8 cellular contexts compared by ENCODE assay signal in the genomic region with DNA sequence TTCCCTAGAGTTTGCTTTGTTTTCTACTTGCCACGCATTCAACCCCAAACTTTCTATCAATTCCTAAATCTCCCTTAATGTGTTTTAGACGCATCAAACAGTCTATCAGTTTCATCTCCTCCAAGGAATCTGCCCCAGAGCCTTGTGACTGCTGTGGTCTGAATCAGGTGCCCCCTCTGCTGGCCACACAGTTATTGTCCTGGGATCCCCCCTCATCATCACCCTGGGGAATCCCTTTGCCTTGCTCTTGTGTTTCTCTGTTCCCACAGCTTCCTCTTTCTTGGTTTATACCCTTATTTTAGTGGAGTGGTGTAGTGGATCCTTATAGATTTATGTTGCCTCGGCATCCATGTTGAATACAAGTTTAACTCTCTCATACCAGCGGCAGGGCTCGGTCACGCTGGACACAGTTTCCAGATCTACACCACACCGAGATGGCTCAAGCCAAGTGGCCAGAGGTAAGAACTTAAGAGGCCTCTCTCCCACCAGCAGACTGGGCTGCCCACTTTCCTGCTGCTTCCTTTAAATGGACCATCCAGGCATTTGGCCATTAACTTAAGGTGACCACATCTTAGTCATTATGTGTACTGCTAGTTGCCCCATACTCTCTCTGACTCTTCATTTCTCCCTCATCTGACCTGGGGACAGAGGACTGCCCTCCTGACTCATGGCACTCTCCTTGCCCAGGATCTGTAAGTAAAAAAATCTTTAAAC. TPM values are rescaled to one million over a fixed set of nuclear protein-coding genes. Genes with fewer than 3 reads are reported as not detected.
DNase-seq lines count a peak whose midpoint lies in the region; ATAC-seq and TF ChIP-seq lines count a peak whose summit lies in the region.

No MANE protein-coding gene starts in this region.

- H3K27me3 ChIP-seq in KMS-11 (ENCODE audit: insufficient read depth, low read depth) (no peaks in the 10 kb centered on the region), lung (ENCODE audit: control insufficient read depth, insufficient read depth) (no peaks in the 10 kb centered on the region)

- H3K27ac Mint-ChIP-seq in central memory CD8-positive, alpha-beta T cell (ENCODE audit: low read depth): no peak overlapping the region

- peaks cover 2% of the 10 kb centered on the region for H3K36me3 Mint-ChIP-seq in central memory CD8-positive, alpha-beta T cell (ENCODE audit: insufficient read depth)

- peak; percentile 43 for DNase-seq in NCI-H748 (lab: John Stamatoyannopoulos, UW; ENCODE audit: unreplicated experiment)
- no peak for DNase-seq in NCI-H748 treated with DMSO at 0.1 percent for 48 hours (lab: John Stamatoyannopoulos, UW)
- DNase-seq in central memory CD8-positive, alpha-beta T cell (ENCODE audit: low spot score in 2 of 2): peak in 1 of 2 donors; percentile 41
- peak; percentile 50 for DNase-seq in lung (ENCODE audit: low spot score)
- peak; percentile 40 for DNase-seq in stimulated activated CD8-positive, alpha-beta memory T cell treated with anti-CD3 and anti-CD28 coated beads, Interleukin-7, amount 100 ng/mL, for 24 hours (ENCODE audit: low read depth)

- peaks cover 25% of the 10 kb centered on the region for H3K4me1 ChIP-seq in KMS-11 (ENCODE audit: low read depth, poor library complexity, severe bottlenecking)
- H3K4me1 ChIP-seq in lung (ENCODE audit: control insufficient read depth in 2 of 2, insufficient read depth in 2 of 2, low read length in 2 of 2): peaks cover 4 to 15% of the 10 kb centered on the region in 2 donors

- no peak overlapping the region for H3K4me3 Mint-ChIP-seq in central memory CD8-positive, alpha-beta T cell

- H3K4me1 Mint-ChIP-seq in central memory CD8-positive, alpha-beta T cell: peaks cover 6% of the 10 kb centered on the region

- H3K9me3 ChIP-seq in lung (ENCODE audit: control insufficient read depth in 2 of 2, insufficient read depth in 1 of 2, low read length in 1 of 2): no peaks in the 10 kb centered on the region

- H3K4me2 ChIP-seq in KMS-11: no peak overlapping the region

- no peaks in the 10 kb centered on the region for H4K20me1 ChIP-seq in KMS-11 (ENCODE audit: insufficient read depth)

- no peaks in the 10 kb centered on the region for H3K79me2 ChIP-seq in KMS-11 (ENCODE audit: insufficient read depth, low read depth)

- H3K36me3 ChIP-seq in KMS-11 (ENCODE audit: insufficient read depth) (no peaks in the 10 kb centered on the region), lung (ENCODE audit: control insufficient read depth in 2 of 2, insufficient read depth in 2 of 2, low read length in 2 of 2) (no peaks in the 10 kb centered on the region)

- H3K9ac ChIP-seq in KMS-11: no peak overlapping the region

- H3K27me3 Mint-ChIP-seq in central memory CD8-positive, alpha-beta T cell: no peaks in the 10 kb centered on the region

- no peaks in the 10 kb centered on the region for H3K9me3 Mint-ChIP-seq in central memory CD8-positive, alpha-beta T cell

- no peak overlapping the region for H2AFZ ChIP-seq in KMS-11 (ENCODE audit: low read depth)

- 65 to 75% methylated on average over 7 of the region's 7 CpGs for WGBS in lung, 2 donors

- peak; percentile 81 for TF ChIP-seq CTCF in KMS-11 (conservative IDR thresholded peaks at IDR 0.05; ENCODE audit: low read depth, low read length)
- TF ChIP-seq CTCF in WI38 (IDR thresholded peaks at IDR 0.05; ENCODE audit: low read depth, low read length): peak; percentile 72
- TF ChIP-seq CTCF in lung (IDR thresholded peaks at IDR 0.05; ENCODE audit: control extremely low read depth, extremely low read depth): peak; percentile 32

- no peak overlapping the region for H3K27ac ChIP-seq in KMS-11
- H3K27ac ChIP-seq in lung (ENCODE audit: low read depth in 1 of 2, low read length in 1 of 2): no peak overlapping the region

- peak; percentile 71 for ATAC-seq in central memory CD8-positive, alpha-beta T cell (replicated peaks; ENCODE audit: extremely low read depth, poor library complexity, severe bottlenecking)
- peak; percentile 30 for ATAC-seq in lung (ENCODE audit: insufficient read depth, low FRiP score)
- no peak for ATAC-seq in GM21619 (IDR thresholded peaks at IDR 0.05; ENCODE audit: unreplicated experiment)

- no peak overlapping the region for H3K4me3 ChIP-seq in KMS-11 (IDR thresholded peaks at IDR 0.05; ENCODE audit: insufficient read depth, low read depth, low read length)
- H3K4me3 ChIP-seq in WI38 (ENCODE audit: low read depth, low read length): no peak overlapping the region
- H3K4me3 ChIP-seq in lung: no peak overlapping the region

RNA-seq across cellular contexts. Expression of a gene that starts 8.2 kb away (rescaled TPM):
- total RNA-seq in lung: 1 to 10 TPM; 2.1 to 4.0 TPM
- 1 to 10 TPM in 1 of 2 donors, under 1 TPM in 1; 0.87 to 4.5 TPM for polyA plus RNA-seq in lung

RNA-seq across cellular contexts. Expression of a gene that starts 51.6 kb away (rescaled TPM):
- 100 to 1,000 TPM in 1 of 2 donors, 10 to 100 TPM in 1; 94.6 to 130 TPM for total RNA-seq in lung
- polyA plus RNA-seq in lung: 100 to 1,000 TPM in 1 of 2 donors, 10 to 100 TPM in 1; 87.8 to 120 TPM

RNA-seq across cellular contexts. Expression of a gene that starts 52.5 kb away (rescaled TPM):
- 100 to 1,000 TPM in 1 of 2 donors, 10 to 100 TPM in 1; 76.3 to 193 TPM for total RNA-seq in lung
- 100 to 1,000 TPM; 109 to 113 TPM for polyA plus RNA-seq in lung
